Comparison of ENCODE assay signal across 18 cellular contexts in the genomic region with DNA sequence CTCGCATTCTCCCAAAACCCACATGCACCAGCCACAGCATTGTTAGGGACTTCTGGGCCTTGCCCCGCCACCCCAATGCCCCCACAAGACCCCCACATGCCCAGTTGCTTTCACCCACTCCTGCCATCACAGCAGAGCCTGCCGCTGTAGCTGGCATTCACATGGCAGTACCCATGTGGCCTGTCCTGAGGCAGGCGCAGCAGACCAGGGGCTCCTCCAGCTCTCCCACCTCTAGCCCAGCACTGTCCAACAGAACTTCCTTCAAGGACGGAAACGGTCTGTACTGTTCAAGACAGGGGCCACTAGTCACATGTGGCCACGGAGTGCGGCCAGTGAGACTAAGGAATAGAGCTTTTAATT. TPM values are rescaled to one million over a fixed set of nuclear protein-coding genes. Genes with fewer than 3 reads are reported as not detected.
DNase-seq lines count a peak whose midpoint lies in the region; ATAC-seq and TF ChIP-seq lines count a peak whose summit lies in the region.
"Had no signal": no experiment of that assay in that cellular context is flagged by ENCODE, and none has a peak within 500 bp of the region (broad histone marks: within the 10 kb centered on the region; RNA-seq: fewer than 3 reads in every experiment).

No MANE protein-coding gene starts in this region.

- intact Hi-C loops in CD14-positive monocyte (cut with micrococcal nuclease) = loop anchor here in 1 of 2 donors (10.0 kb wide), 1 partner anchor 87 kb away; no protein-coding TSS in a partner anchor

- DNase-seq in CD14-positive monocyte (ENCODE audit: low spot score) (no peak), RWPE2 (ENCODE audit: low spot score) (no peak), immature natural killer cell (no peak), NAMALWA (ENCODE audit: low spot score) (no peak), AG08396 (ENCODE audit: low spot score) (no peak), NCI-H524 (lab: John Stamatoyannopoulos, UW) (no peak)
- DNase-seq in stimulated activated effector memory CD8-positive, alpha-beta T cell treated with anti-CD3 and anti-CD28 coated beads, Interleukin-12 subunit alpha, Interleukin-12 subunit beta, amount 100 ng/mL, for 72 hours (ENCODE audit: low spot score in 2 of 2) = no peak
- DNase-seq: activated CD8-positive, alpha-beta memory T cell treated with anti-CD3 and anti-CD28 coated beads, Interleukin-2, amount 10 ng/mL, durations not matched to agents 7 days and 5 days; activated gamma-delta T cell treated with Interleukin-2 at 50 U/mL for 16 hours; DMS153; HCEC 1CT; NCI-H146; NCI-H2227 treated with DMSO at 0.1 percent for 48 hours; NK-92 treated with Interleukin-12 subunit alpha and Interleukin-12 subunit beta, amount 100 ng/mL, for 24 hours; T-helper 1 cell; WERI-Rb-1 had no signal

- H3K27ac Mint-ChIP-seq in CD14-positive monocyte (peak overlapping the region in 6 of 7 donors; percentile 74 to 88 (median 77)), immature natural killer cell (peak overlapping the region; percentile 12 to 79 (median 56))
- peak overlapping the region; percentile 56 for H3K27ac Mint-ChIP-seq in stimulated activated effector memory CD8-positive, alpha-beta T cell treated with anti-CD3 and anti-CD28 coated beads, Interleukin-12 subunit alpha, Interleukin-12 subunit beta, amount 100 ng/mL, for 72 hours
- H3K27ac Mint-ChIP-seq: activated CD8-positive, alpha-beta memory T cell treated with anti-CD3 and anti-CD28 coated beads, Interleukin-2, amount 10 ng/mL, durations not matched to agents 7 days and 5 days had no signal

- TF ChIP-seq CTCF in CD14-positive monocyte (IDR thresholded peaks at IDR 0.05) = no peak
- no peak for TF ChIP-seq CTCF in RWPE2 (IDR thresholded peaks at IDR 0.05; ENCODE audit: poor library complexity, severe bottlenecking)

- H3K4me3 ChIP-seq in RWPE2 (ENCODE audit: severe bottlenecking) = no peak overlapping the region
- H3K4me3 ChIP-seq: right atrium auricular region had no signal

- H3K4me3 Mint-ChIP-seq in CD14-positive monocyte (no peak overlapping the region), immature natural killer cell (no peak overlapping the region)
- no peak overlapping the region for H3K4me3 Mint-ChIP-seq in stimulated activated effector memory CD8-positive, alpha-beta T cell treated with anti-CD3 and anti-CD28 coated beads, Interleukin-12 subunit alpha, Interleukin-12 subunit beta, amount 100 ng/mL, for 72 hours
- H3K4me3 Mint-ChIP-seq: activated CD8-positive, alpha-beta memory T cell treated with anti-CD3 and anti-CD28 coated beads, Interleukin-2, amount 10 ng/mL, durations not matched to agents 7 days and 5 days had no signal

- no peaks in the 10 kb centered on the region for H3K9me3 ChIP-seq in RWPE2 (ENCODE audit: severe bottlenecking)
- H3K9me3 ChIP-seq: right atrium auricular region had no signal

- H3K36me3 ChIP-seq in RWPE2 (ENCODE audit: low read depth) = peaks cover 52% of the 10 kb centered on the region

- no peaks in the 10 kb centered on the region for H3K27me3 ChIP-seq in RWPE2 (ENCODE audit: insufficient read depth, poor library complexity, severe bottlenecking)
- H3K27me3 ChIP-seq: right atrium auricular region had no signal

- ATAC-seq in RWPE2 (ENCODE audit: low read depth) (no peak), GM19351 (IDR thresholded peaks at IDR 0.05; ENCODE audit: unreplicated experiment) (no peak)
- no peak for ATAC-seq in stimulated activated effector memory CD8-positive, alpha-beta T cell treated with anti-CD3 and anti-CD28 coated beads, Interleukin-12 subunit alpha, Interleukin-12 subunit beta, amount 100 ng/mL, for 72 hours
- ATAC-seq: activated CD8-positive, alpha-beta memory T cell treated with anti-CD3 and anti-CD28 coated beads, Interleukin-2, amount 10 ng/mL, durations not matched to agents 7 days and 5 days had no signal

- H3K27ac ChIP-seq in RWPE2 (ENCODE audit: poor library complexity, severe bottlenecking) = peak overlapping the region; percentile 7

- peaks cover 0 to 5% (median 0%) of the 10 kb centered on the region in 3 donors for H3K27me3 Mint-ChIP-seq in CD14-positive monocyte (ENCODE audit: low read depth in 3 of 3)
- peaks cover 2 to 9% (median 3%) of the 10 kb centered on the region in 3 donors for H3K27me3 Mint-ChIP-seq in immature natural killer cell (ENCODE audit: low read depth in 3 of 3)
- H3K27me3 Mint-ChIP-seq: activated CD8-positive, alpha-beta memory T cell treated with anti-CD3 and anti-CD28 coated beads, Interleukin-2, amount 10 ng/mL, durations not matched to agents 7 days and 5 days had no signal

- peaks cover 42 to 62% of the 10 kb centered on the region in 2 donors for H3K36me3 Mint-ChIP-seq in CD14-positive monocyte
- peaks cover 4 to 11% (median 5%) of the 10 kb centered on the region in 3 donors for H3K36me3 Mint-ChIP-seq in immature natural killer cell
- peaks cover 91% of the 10 kb centered on the region for H3K36me3 Mint-ChIP-seq in stimulated activated effector memory CD8-positive, alpha-beta T cell treated with anti-CD3 and anti-CD28 coated beads, Interleukin-12 subunit alpha, Interleukin-12 subunit beta, amount 100 ng/mL, for 72 hours

- H3K4me1 ChIP-seq in RWPE2 (ENCODE audit: insufficient read depth, poor library complexity, severe bottlenecking) = peaks cover 16% of the 10 kb centered on the region

- H3K9me3 Mint-ChIP-seq in CD14-positive monocyte (peaks cover 0 to 2% (median 0%) of the 10 kb centered on the region in 7 donors), immature natural killer cell (no peaks in the 10 kb centered on the region)
- H3K9me3 Mint-ChIP-seq in stimulated activated effector memory CD8-positive, alpha-beta T cell treated with anti-CD3 and anti-CD28 coated beads, Interleukin-12 subunit alpha, Interleukin-12 subunit beta, amount 100 ng/mL, for 72 hours = no peaks in the 10 kb centered on the region

- peaks cover 76% of the 10 kb centered on the region for H3K4me1 Mint-ChIP-seq in CD14-positive monocyte
- H3K4me1 Mint-ChIP-seq in immature natural killer cell = peaks cover 95 to 97% of the 10 kb centered on the region in 2 donors
- peaks cover 57% of the 10 kb centered on the region for H3K4me1 Mint-ChIP-seq in stimulated activated effector memory CD8-positive, alpha-beta T cell treated with anti-CD3 and anti-CD28 coated beads, Interleukin-12 subunit alpha, Interleukin-12 subunit beta, amount 100 ng/mL, for 72 hours

RNA-seq across cellular contexts. Expression of a gene that starts 32.5 kb away (rescaled TPM):
- polyA plus RNA-seq in CD14-positive monocyte = 10 to 100 TPM; 86.8 to 98.8 TPM
- polyA plus RNA-seq in immature natural killer cell = 100 to 1,000 TPM in 1 of 3 donors, 10 to 100 TPM in 2; 76.3 to 147 (median 85.2) TPM
